ENCODE assay signal across 17 cellular contexts in genomic region chr1:83043192-83043591, GRCh38.
A peak's percentile ranks its signal among the peaks of the same experiment; 100 is the strongest.
DNase-seq lines count a peak whose midpoint lies in the region; ATAC-seq and TF ChIP-seq lines count a peak whose summit lies in the region.
"Had no signal": no experiment of that assay in that cellular context is flagged by ENCODE, and none has a peak within 500 bp of the region (broad histone marks: within the 10 kb centered on the region; RNA-seq: fewer than 3 reads in every experiment).

No MANE protein-coding gene starts in this region.

- H3K27me3 ChIP-seq in GM23248 (replicated peaks; ENCODE audit: insufficient read depth) (no peaks in the 10 kb centered on the region), MG63 (no peaks in the 10 kb centered on the region), heart left ventricle (no peaks in the 10 kb centered on the region)
- H3K27me3 ChIP-seq: BLaER1 treated with 17β-estradiol and CSF1 and Interleukin-3, amounts not matched to agents 10 nM and 100 nM had no signal

- ATAC-seq in SK-N-SH treated with all-trans-retinoic acid at 6 μM for 48 hours (peak; percentile 83), HG02798 (IDR thresholded peaks at IDR 0.05; ENCODE audit: poor library complexity, unreplicated experiment) (no peak), heart left ventricle (no peak)
- ATAC-seq: CD8-positive, alpha-beta T cell had no signal

- H3K36me3 ChIP-seq in GM23248 (ENCODE audit: low read depth) (no peaks in the 10 kb centered on the region), MG63 (no peaks in the 10 kb centered on the region), heart left ventricle (no peaks in the 10 kb centered on the region)
- H3K36me3 ChIP-seq: BLaER1 treated with 17β-estradiol and CSF1 and Interleukin-3, amounts not matched to agents 10 nM and 100 nM had no signal

- H3K27ac ChIP-seq in GM23248, result no peak overlapping the region
- no peak overlapping the region for H3K27ac ChIP-seq in heart left ventricle
- H3K27ac ChIP-seq: BLaER1 treated with 17β-estradiol and CSF1 and Interleukin-3, amounts not matched to agents 10 nM and 100 nM; C4-2B had no signal

- no peaks in the 10 kb centered on the region for H4K20me1 ChIP-seq in GM23248 (ENCODE audit: insufficient read depth)
- H4K20me1 ChIP-seq: BLaER1 treated with 17β-estradiol and CSF1 and Interleukin-3, amounts not matched to agents 10 nM and 100 nM had no signal

- no peaks in the 10 kb centered on the region for H3F3A ChIP-seq in GM23248 (ENCODE audit: insufficient read depth)

- H3K4me1 ChIP-seq in GM23248 (ENCODE audit: insufficient read depth) (no peaks in the 10 kb centered on the region), heart left ventricle (no peaks in the 10 kb centered on the region)
- H3K4me1 ChIP-seq: Caco-2 had no signal

- no peaks in the 10 kb centered on the region for H3K79me2 ChIP-seq in GM23248 (ENCODE audit: insufficient read depth)

- no peak overlapping the region for H3K4me2 ChIP-seq in GM23248 (ENCODE audit: unreplicated experiment)
- H3K4me2 ChIP-seq: BLaER1 treated with 17β-estradiol and CSF1 and Interleukin-3, amounts not matched to agents 10 nM and 100 nM had no signal

- H3K9me2 ChIP-seq in GM23248 (ENCODE audit: insufficient read depth), result no peaks in the 10 kb centered on the region

- H3K9me3 ChIP-seq in GM23248 (ENCODE audit: low read depth) (no peaks in the 10 kb centered on the region), MG63 (no peaks in the 10 kb centered on the region), heart left ventricle (peaks cover 0 to 6% (median 0%) of the 10 kb centered on the region in 12 donors)
- H3K9me3 ChIP-seq: BLaER1 treated with 17β-estradiol and CSF1 and Interleukin-3, amounts not matched to agents 10 nM and 100 nM; Caco-2 had no signal

- DNase-seq in GM23248 (peak; percentile 36), MG63 (peak; percentile 3), fibroblast of mammary gland (ENCODE audit: low read depth) (peak; percentile 29), Ammon's horn (ENCODE audit: low spot score) (no peak), heart left ventricle (no peak)
- DNase-seq: 8988T; ACHN; Caco-2; Calu3; CD4-positive, alpha-beta T cell; CD8-positive, alpha-beta T cell; DMS79 treated with DMSO at 0.1 percent for 48 hours; GF-D8 had no signal

- in situ Hi-C loops in GM23248 (cut with MboI), result no loop called here

- no peak for TF ChIP-seq POLR2A in heart left ventricle (IDR thresholded peaks at IDR 0.05)

- TF ChIP-seq CTCF in fibroblast of mammary gland (conservative IDR thresholded peaks at IDR 0.05; ENCODE audit: control insufficient read depth, insufficient read depth, low read depth, low read length), result no peak
- TF ChIP-seq CTCF in heart left ventricle (IDR thresholded peaks at IDR 0.05), result no peak

- no peak overlapping the region for H2AFZ ChIP-seq in GM23248

- intact Hi-C loops in heart left ventricle (cut with DNase I), result no loop called here

- no peak overlapping the region for H3K9ac ChIP-seq in GM23248
- H3K9ac ChIP-seq: BLaER1 treated with 17β-estradiol and CSF1 and Interleukin-3, amounts not matched to agents 10 nM and 100 nM had no signal

- H3K4me3 ChIP-seq in GM23248 (no peak overlapping the region), MG63 (no peak overlapping the region), fibroblast of mammary gland (ENCODE audit: control insufficient read depth, low read depth, low read length) (no peak overlapping the region), heart left ventricle (no peak overlapping the region)
- H3K4me3 ChIP-seq: BLaER1 treated with 17β-estradiol and CSF1 and Interleukin-3, amounts not matched to agents 10 nM and 100 nM had no signal

- 75 to 77% methylated on average over 1 of the region's 1 CpG for WGBS in GM23248 (ENCODE audit: low coverage in 1 of 2, low lambda C conversion rate in 2 of 2, missing lambda C conversion rate in 2 of 2), 2 experiments
- 75 to 92% (median 79%) methylated on average over 1 of the region's 1 CpG for WGBS in heart left ventricle, 4 donors

TF ChIP-seq in SK-N-SH treated with all-trans-retinoic acid at 6 μM for 48 hours, 23 proteins besides CTCF, POLR2A, EP300 and RAD21:
- TF ChIP-seq PPARA (CRISPR knock-in tag; IDR thresholded peaks at IDR 0.05; ENCODE audit: borderline replicate concordance), result no peak
- peak; percentile 88 for TF ChIP-seq ISL1 (CRISPR knock-in tag; IDR thresholded peaks at IDR 0.05)
- peak; percentile 46; the same call in 1 of the 2 replicates for TF ChIP-seq CREB5 (CRISPR knock-in tag; IDR thresholded peaks at IDR 0.05; ENCODE audit: low read depth)
- no peak for TF ChIP-seq TCF4 (CRISPR knock-in tag; IDR thresholded peaks at IDR 0.05; ENCODE audit: borderline replicate concordance)
- peak; percentile 74; the same call in 1 of the 2 replicates for TF ChIP-seq ZC3H10 (CRISPR knock-in tag; IDR thresholded peaks at IDR 0.05)
- peak; percentile 85 for TF ChIP-seq TOX (CRISPR knock-in tag; IDR thresholded peaks at IDR 0.05; ENCODE audit: borderline replicate concordance)

Comparison
In these comparisons a context has a peak if more than half of its experiments do, and no peak if none do; other contexts are left out.
1. DNase-seq: peak in GM23248 (single experiment), MG63 (single experiment) and fibroblast of mammary gland (single experiment); none in Ammon's horn (single experiment) and heart left ventricle (0 of 5).